9 cellular contexts compared by ENCODE assay signal in the genomic region with DNA sequence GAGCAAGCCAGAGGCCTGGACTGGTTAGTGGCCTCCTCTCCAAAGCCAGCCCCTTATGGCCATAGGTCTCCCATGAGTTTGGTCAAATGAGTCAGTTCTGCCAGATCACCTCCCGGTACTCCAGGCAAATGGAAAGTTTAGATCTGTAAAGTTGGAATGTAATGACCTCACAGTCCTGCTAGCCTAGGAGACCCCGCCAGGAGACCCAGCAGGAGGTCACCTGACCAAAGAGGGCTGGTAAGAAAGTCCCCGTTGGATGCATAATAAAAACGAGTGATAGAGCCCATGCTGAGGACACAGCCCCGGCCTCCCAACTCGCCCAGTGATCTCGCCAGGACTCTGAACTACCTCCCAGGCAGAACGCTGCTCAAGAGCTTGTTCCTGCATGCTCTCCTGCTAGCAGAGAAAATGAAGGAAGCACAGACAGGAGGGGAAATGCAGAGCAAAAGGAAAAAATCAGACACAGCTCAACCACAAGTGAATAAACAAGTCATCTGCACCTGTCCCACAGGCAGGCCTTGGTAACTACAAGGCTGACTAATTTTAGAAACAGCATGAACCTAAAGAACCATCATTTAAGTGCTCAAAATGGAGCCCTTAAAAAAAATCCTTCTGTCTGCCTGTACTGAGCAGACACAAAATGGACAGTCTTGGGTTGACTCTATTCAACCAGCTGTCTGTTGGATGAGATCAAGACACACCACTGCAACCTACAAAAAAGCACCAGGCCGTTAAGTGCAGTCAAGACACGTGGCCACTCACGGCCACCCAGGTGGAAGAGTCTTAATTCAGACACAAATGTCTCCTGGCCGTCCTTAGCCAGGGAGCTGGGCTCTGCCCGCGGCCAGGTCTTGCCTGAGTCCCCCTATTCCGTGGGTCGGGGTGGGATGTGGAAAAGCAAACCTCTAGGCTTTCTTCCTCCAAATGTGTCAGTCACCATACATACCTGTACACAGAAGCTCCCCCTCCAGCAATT. TPM values are rescaled to one million over a fixed set of nuclear protein-coding genes. Genes with fewer than 3 reads are reported as not detected.
DNase-seq lines count a peak whose midpoint lies in the region; ATAC-seq and TF ChIP-seq lines count a peak whose summit lies in the region.
"Had no signal": no experiment of that assay in that cellular context is flagged by ENCODE, and none has a peak within 500 bp of the region (broad histone marks: within the 10 kb centered on the region; RNA-seq: fewer than 3 reads in every experiment).

No MANE protein-coding gene starts in this region.

- H3K27me3 ChIP-seq in suprapubic skin (no peaks in the 10 kb centered on the region), esophagus muscularis mucosa (no peaks in the 10 kb centered on the region)

- WGBS in suprapubic skin, result 44% methylated on average over 16 of the region's 16 CpGs
- 38% methylated on average over 15 of the region's 16 CpGs for WGBS in esophagus muscularis mucosa

- H3K9me3 Mint-ChIP-seq in activated naive CD4-positive, alpha-beta T cell treated with anti-CD3 and anti-CD28 coated beads for 36 hours, result no peaks in the 10 kb centered on the region
- H3K9me3 Mint-ChIP-seq in activated B cell treated with CpG ODN at 0.5 μM for 24 hours, result no peaks in the 10 kb centered on the region

- no peak overlapping the region for H3K4me3 ChIP-seq in suprapubic skin
- no peak overlapping the region for H3K4me3 ChIP-seq in esophagus muscularis mucosa

- ATAC-seq in activated B cell treated with CpG ODN at 0.5 μM for 24 hours (ENCODE audit: low read depth) (peak; percentile 26), GM21447 (IDR thresholded peaks at IDR 0.05; ENCODE audit: unreplicated experiment) (no peak), GM19035 (IDR thresholded peaks at IDR 0.05; ENCODE audit: unreplicated experiment) (no peak)

- CTCF ChIA-PET in activated naive CD4-positive, alpha-beta T cell treated with anti-CD3 and anti-CD28 coated beads for 36 hours (lab: Charles Lee), result interaction anchor here (1.0 to 5.7 kb wide), 3 partner anchors 11 to 56 kb away, joined by 5 to 26 read pairs (median 6); no protein-coding TSS in a partner anchor
- CTCF ChIA-PET in activated B cell treated with CpG ODN at 0.5 μM for 24 hours (lab: Charles Lee), result interaction anchor here (1.1 to 2.2 kb wide), 2 partner anchors 24 to 101 kb away, joined by 3 to 6 read pairs; no protein-coding TSS in a partner anchor

- no peak for TF ChIP-seq EP300 in suprapubic skin (IDR thresholded peaks at IDR 0.05)
- no peak for TF ChIP-seq EP300 in esophagus muscularis mucosa (IDR thresholded peaks at IDR 0.05)

- peaks cover 7% of the 10 kb centered on the region for H3K36me3 Mint-ChIP-seq in activated naive CD4-positive, alpha-beta T cell treated with anti-CD3 and anti-CD28 coated beads for 36 hours (ENCODE audit: low read depth)
- peaks cover 11% of the 10 kb centered on the region for H3K36me3 Mint-ChIP-seq in activated B cell treated with CpG ODN at 0.5 μM for 24 hours (ENCODE audit: low read depth)

- TF ChIP-seq POLR2A in suprapubic skin (IDR thresholded peaks at IDR 0.05), result no peak
- TF ChIP-seq POLR2A in esophagus muscularis mucosa (IDR thresholded peaks at IDR 0.05; ENCODE audit: low read depth), result no peak

- no peak for TF ChIP-seq CTCF in activated B cell treated with CpG ODN at 0.5 μM for 24 hours (IDR thresholded peaks at IDR 0.05)
- no peak for TF ChIP-seq CTCF in suprapubic skin (IDR thresholded peaks at IDR 0.05)
- no peak for TF ChIP-seq CTCF in esophagus muscularis mucosa (IDR thresholded peaks at IDR 0.05)

- H3K27ac ChIP-seq in suprapubic skin (peak overlapping the region; percentile 31), esophagus muscularis mucosa (replicated peaks in 1 of 4) (peak overlapping the region in 2 of 4 donors; percentile 17 to 44)

- H3K27ac Mint-ChIP-seq in activated naive CD4-positive, alpha-beta T cell treated with anti-CD3 and anti-CD28 coated beads for 36 hours, result peak overlapping the region; percentile 81
- peak overlapping the region; percentile 78 for H3K27ac Mint-ChIP-seq in activated B cell treated with CpG ODN at 0.5 μM for 24 hours

- intact Hi-C loops in activated naive CD4-positive, alpha-beta T cell treated with anti-CD3 and anti-CD28 coated beads for 36 hours (cut with micrococcal nuclease), result loop anchor here (1.0 to 10.0 kb wide), 3 partner anchors 9 to 565 kb away; partner anchors contain the start of genes CDIP1 and EEF2KMT
- intact Hi-C loops in activated B cell treated with CpG ODN at 0.5 μM for 24 hours (cut with micrococcal nuclease) (no loop called here), esophagus muscularis mucosa (cut with DNase I) (no loop called here)

- POLR2A ChIA-PET in activated B cell treated with CpG ODN at 0.5 μM for 24 hours (lab: Charles Lee), result interaction anchor here (0.8 to 1.2 kb wide), 3 partner anchors 9 to 53 kb away, joined by 4 read pairs; partner anchors contain the start of genes CDIP1 and HMOX2

- peaks cover 43% of the 10 kb centered on the region for H3K4me1 Mint-ChIP-seq in activated naive CD4-positive, alpha-beta T cell treated with anti-CD3 and anti-CD28 coated beads for 36 hours (ENCODE audit: low read depth)
- peaks cover 27% of the 10 kb centered on the region for H3K4me1 Mint-ChIP-seq in activated B cell treated with CpG ODN at 0.5 μM for 24 hours

- H3K36me3 ChIP-seq in suprapubic skin (no peaks in the 10 kb centered on the region), esophagus muscularis mucosa (peaks cover 0 to 16% (median 9%) of the 10 kb centered on the region in 4 donors)

- no peaks in the 10 kb centered on the region for H3K27me3 Mint-ChIP-seq in activated naive CD4-positive, alpha-beta T cell treated with anti-CD3 and anti-CD28 coated beads for 36 hours (ENCODE audit: low read depth)
- no peaks in the 10 kb centered on the region for H3K27me3 Mint-ChIP-seq in activated B cell treated with CpG ODN at 0.5 μM for 24 hours

- H3K4me1 ChIP-seq in suprapubic skin, result peaks cover 25% of the 10 kb centered on the region
- peaks cover 21 to 36% (median 31%) of the 10 kb centered on the region in 4 donors for H3K4me1 ChIP-seq in esophagus muscularis mucosa

- DNase-seq in activated naive CD4-positive, alpha-beta T cell treated with anti-CD3 and anti-CD28 coated beads for 36 hours, result peak; percentile 61
- DNase-seq in activated naive CD4-positive, alpha-beta T cell (lab: John Stamatoyannopoulos, UW), result no peak
- DNase-seq in activated B cell treated with CpG ODN at 0.5 μM for 24 hours (no peak), iPS DF 4.7 (ENCODE audit: extremely low read depth, low spot score) (peak; percentile 74), suprapubic skin (ENCODE audit: low spot score in 2 of 2) (no peak), esophagus muscularis mucosa (ENCODE audit: extremely low spot score) (no peak)
- DNase-seq: NCI-H524 had no signal

- H3K9me3 ChIP-seq in suprapubic skin, result no peaks in the 10 kb centered on the region
- H3K9me3 ChIP-seq in esophagus muscularis mucosa, result no peaks in the 10 kb centered on the region

- H3K4me3 Mint-ChIP-seq in activated naive CD4-positive, alpha-beta T cell treated with anti-CD3 and anti-CD28 coated beads for 36 hours, result peak overlapping the region; percentile 37
- H3K4me3 Mint-ChIP-seq in activated B cell treated with CpG ODN at 0.5 μM for 24 hours, result no peak overlapping the region

RNA-seq across cellular contexts. Expression of gene CDIP1, which starts 9.2 kb away (rescaled TPM):
- total RNA-seq in activated naive CD4-positive, alpha-beta T cell treated with anti-CD3 and anti-CD28 coated beads for 36 hours, result 10 to 100 TPM; 31.9 to 35.7 TPM
- total RNA-seq in activated B cell treated with CpG ODN at 0.5 μM for 24 hours (12.5 and 12.9 TPM in 2 replicates), suprapubic skin (10 to 100 TPM; 14.7 to 30.0 (median 21.3) TPM), esophagus muscularis mucosa (10 to 100 TPM; 18.3 to 33.4 (median 28.3) TPM)

RNA-seq across cellular contexts. Expression of gene C16orf96, which starts 26.8 kb away (rescaled TPM):
- total RNA-seq in activated naive CD4-positive, alpha-beta T cell treated with anti-CD3 and anti-CD28 coated beads for 36 hours, result under 1 TPM; 0.07 to 0.30 TPM
- 0.13 and 0.15 TPM in 2 replicates for total RNA-seq in activated B cell treated with CpG ODN at 0.5 μM for 24 hours
- 1 to 10 TPM in 1 of 4 donors, under 1 TPM in 3; 0.15 to 1.2 (median 0.33) TPM for total RNA-seq in suprapubic skin
- total RNA-seq in esophagus muscularis mucosa, result not detected

RNA-seq across cellular contexts. Expression of gene HMOX2, which starts 53.2 kb away (rescaled TPM):
- 10 to 100 TPM; 46.8 to 49.3 TPM for total RNA-seq in activated naive CD4-positive, alpha-beta T cell treated with anti-CD3 and anti-CD28 coated beads for 36 hours
- total RNA-seq in activated B cell treated with CpG ODN at 0.5 μM for 24 hours (30.8 and 32.1 TPM in 2 replicates), suprapubic skin (10 to 100 TPM; 43.6 to 64.3 (median 52.7) TPM), esophagus muscularis mucosa (10 to 100 TPM; 26.6 to 45.9 (median 44.7) TPM)

RNA-seq across cellular contexts. Expression of gene NMRAL1, which starts 54.9 kb away (rescaled TPM):
- 10 to 100 TPM; 30.5 to 30.8 TPM for total RNA-seq in activated naive CD4-positive, alpha-beta T cell treated with anti-CD3 and anti-CD28 coated beads for 36 hours
- total RNA-seq in activated B cell treated with CpG ODN at 0.5 μM for 24 hours (30.0 and 42.4 TPM in 2 replicates), suprapubic skin (10 to 100 TPM; 52.7 to 72.3 (median 61.6) TPM), esophagus muscularis mucosa (10 to 100 TPM; 29.1 to 50.0 (median 45.3) TPM)

Comparison
In these comparisons a context has a peak if more than half of its experiments do, and no peak if none do; other contexts are left out.
1. DNase-seq: peak in activated naive CD4-positive, alpha-beta T cell treated with anti-CD3 and anti-CD28 coated beads for 36 hours (single experiment) and iPS DF 4.7 (single experiment); none in activated naive CD4-positive, alpha-beta T cell (0 of 4), activated B cell treated with CpG ODN at 0.5 μM for 24 hours (single experiment), suprapubic skin (0 of 2) and esophagus muscularis mucosa (single experiment).